Comparison of ENCODE assay signal across 8 cellular contexts in the genomic region with DNA sequence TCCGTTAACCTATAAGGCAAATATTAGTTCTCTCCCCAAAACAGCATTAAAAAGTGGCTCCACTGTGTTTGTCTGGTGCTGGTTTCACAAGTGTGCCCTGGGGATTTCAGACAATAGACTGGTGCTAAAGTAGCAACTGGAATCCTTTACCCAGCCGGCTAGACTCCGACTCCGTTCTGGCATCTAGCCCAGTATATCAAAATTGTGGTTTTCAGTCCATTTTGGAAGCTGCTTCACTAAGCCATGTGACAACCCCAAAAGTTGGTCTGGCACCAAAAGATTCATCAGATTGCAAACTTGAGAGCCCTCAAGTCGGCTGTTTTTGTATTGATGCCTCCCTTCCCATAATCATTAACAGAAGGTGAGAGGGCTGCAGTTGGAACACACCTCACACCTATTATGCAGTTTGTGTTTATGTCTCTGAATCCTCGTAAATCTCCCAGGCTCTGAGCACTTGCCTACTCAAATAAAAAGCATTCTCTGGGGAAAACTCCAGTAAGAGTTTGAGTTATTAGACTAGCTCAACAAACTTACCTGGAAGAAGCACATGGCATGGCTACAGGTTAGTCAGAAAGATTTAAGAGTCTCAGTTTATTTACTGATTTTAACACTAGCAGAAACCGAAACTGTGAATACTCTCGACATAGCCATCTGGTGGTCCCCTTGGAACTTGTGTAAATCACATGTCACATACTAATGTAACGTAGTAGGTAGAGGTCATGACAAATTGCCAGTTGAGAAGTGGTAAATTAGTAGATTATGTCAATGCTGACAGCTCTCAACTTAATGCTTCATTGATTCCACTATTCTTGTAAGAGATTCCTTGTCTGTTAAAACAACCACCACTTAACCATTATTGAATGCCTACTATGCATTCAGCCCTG. TPM values are rescaled to one million over a fixed set of nuclear protein-coding genes. Genes with fewer than 3 reads are reported as not detected.
DNase-seq lines count a peak whose midpoint lies in the region; ATAC-seq and TF ChIP-seq lines count a peak whose summit lies in the region.

No MANE protein-coding gene starts in this region.

- intact Hi-C loops in ovary (cut with DNase I) = no loop called here

- peak overlapping the region; percentile 57 for H2AFZ ChIP-seq in osteoblast (ENCODE audit: low read length)

- no peaks in the 10 kb centered on the region for H3K9me3 ChIP-seq in RWPE2 (ENCODE audit: severe bottlenecking)
- H3K9me3 ChIP-seq in osteoblast (ENCODE audit: low read depth, low read length) = no peaks in the 10 kb centered on the region
- no peaks in the 10 kb centered on the region for H3K9me3 ChIP-seq in ovary

- H3K36me3 ChIP-seq in RWPE2 (ENCODE audit: low read depth) = no peaks in the 10 kb centered on the region
- H3K36me3 ChIP-seq in osteoblast (ENCODE audit: insufficient read depth, low read length) = no peaks in the 10 kb centered on the region
- no peaks in the 10 kb centered on the region for H3K36me3 ChIP-seq in ovary

- ATAC-seq in GM21515 (IDR thresholded peaks at IDR 0.05; ENCODE audit: unreplicated experiment) (peak; percentile 95), HG03565 (IDR thresholded peaks at IDR 0.05; ENCODE audit: unreplicated experiment) (peak; percentile 86), RWPE2 (ENCODE audit: low read depth) (peak; percentile 12; the same call in 2 of the 3 replicates)

- peak overlapping the region; percentile 4 for H3K27ac ChIP-seq in RWPE2 (ENCODE audit: poor library complexity, severe bottlenecking)
- H3K27ac ChIP-seq in osteoblast (ENCODE audit: low read depth, low read length) = peak overlapping the region; percentile 32
- no peak overlapping the region for H3K27ac ChIP-seq in ovary

- peak overlapping the region; percentile 69 for H3K4me2 ChIP-seq in osteoblast (ENCODE audit: insufficient read depth, low read length)

- H3K4me3 ChIP-seq in RWPE2 (ENCODE audit: severe bottlenecking) (no peak overlapping the region), osteoblast (ENCODE audit: insufficient read depth, low read length) (peak overlapping the region; percentile 33), ovary (no peak overlapping the region)

- TF ChIP-seq EP300 in ovary (IDR thresholded peaks at IDR 0.05) = no peak

- WGBS in ovary, 3 donors = 43 to 48% (median 44%) methylated on average over 9 of the region's 9 CpGs

- TF ChIP-seq CTCF in RWPE2 (IDR thresholded peaks at IDR 0.05; ENCODE audit: poor library complexity, severe bottlenecking) = no peak
- TF ChIP-seq CTCF in osteoblast (IDR thresholded peaks at IDR 0.05; ENCODE audit: extremely low read depth, low read depth, low read length) = no peak
- TF ChIP-seq CTCF in ovary (IDR thresholded peaks at IDR 0.05) = no peak

- no peak for TF ChIP-seq POLR2A in ovary (IDR thresholded peaks at IDR 0.05)

- H4K20me1 ChIP-seq in osteoblast (ENCODE audit: insufficient read depth, low read length) = no peaks in the 10 kb centered on the region

- no peaks in the 10 kb centered on the region for H3K79me2 ChIP-seq in osteoblast (ENCODE audit: insufficient read depth, low read length)

- peaks cover 12% of the 10 kb centered on the region for H3K4me1 ChIP-seq in RWPE2 (ENCODE audit: insufficient read depth, poor library complexity, severe bottlenecking)
- H3K4me1 ChIP-seq in osteoblast (ENCODE audit: insufficient read depth, low read length) = peaks cover 14% of the 10 kb centered on the region
- no peaks in the 10 kb centered on the region for H3K4me1 ChIP-seq in ovary (ENCODE audit: insufficient read depth)

- DNase-seq in COR-L47 (lab: John Stamatoyannopoulos, UW) (peak; percentile 43), RWPE2 (ENCODE audit: low spot score) (no peak), osteoblast (ENCODE audit: insufficient read length, low spot score, missing footprints) (peak; percentile 34), iPS-NIHi11 (ENCODE audit: low spot score) (no peak), ovary (no peak)
- no peak for DNase-seq in stimulated activated CD4-positive, alpha-beta T cell treated with anti-CD3 and anti-CD28 coated beads, Interleukin-2, amount 100 ng/mL, for 24 hours

- H3K27me3 ChIP-seq in RWPE2 (ENCODE audit: insufficient read depth, poor library complexity, severe bottlenecking) = no peaks in the 10 kb centered on the region
- no peaks in the 10 kb centered on the region for H3K27me3 ChIP-seq in osteoblast (ENCODE audit: insufficient read depth, low read length)
- H3K27me3 ChIP-seq in ovary = no peaks in the 10 kb centered on the region

RNA-seq across cellular contexts. Expression of a gene that starts 14.8 kb away (rescaled TPM):
- total RNA-seq in osteoblast (under 0.01 and 0.29 TPM in 2 replicates), ovary (1 to 10 TPM in 1 of 7 donors, under 1 TPM in 3, not detected in 3; 0.10 to 1.5 (median 0.15) TPM)
- polyA plus RNA-seq in ovary = under 1 TPM in 1 of 2 donors, not detected in 1; 0.02 TPM

Comparison
In these comparisons a context has a peak if more than half of its experiments do, and no peak if none do; other contexts are left out.
1. DNase-seq: peak in COR-L47 (single experiment) and osteoblast (single experiment); none in RWPE2 (single experiment), iPS-NIHi11 (single experiment), stimulated activated CD4-positive, alpha-beta T cell treated with anti-CD3 and anti-CD28 coated beads, Interleukin-2, amount 100 ng/mL, for 24 hours (0 of 2) and ovary (0 of 5).
2. ATAC-seq: peak in every context shown above with its lines; median percentile 95 in GM21515; 86 in HG03565; 12 in RWPE2.
3. H3K27ac ChIP-seq: peak in RWPE2 (single experiment) and osteoblast (single experiment); none in ovary (0 of 2).